9 cellular contexts compared by ENCODE assay signal in the genomic region with DNA sequence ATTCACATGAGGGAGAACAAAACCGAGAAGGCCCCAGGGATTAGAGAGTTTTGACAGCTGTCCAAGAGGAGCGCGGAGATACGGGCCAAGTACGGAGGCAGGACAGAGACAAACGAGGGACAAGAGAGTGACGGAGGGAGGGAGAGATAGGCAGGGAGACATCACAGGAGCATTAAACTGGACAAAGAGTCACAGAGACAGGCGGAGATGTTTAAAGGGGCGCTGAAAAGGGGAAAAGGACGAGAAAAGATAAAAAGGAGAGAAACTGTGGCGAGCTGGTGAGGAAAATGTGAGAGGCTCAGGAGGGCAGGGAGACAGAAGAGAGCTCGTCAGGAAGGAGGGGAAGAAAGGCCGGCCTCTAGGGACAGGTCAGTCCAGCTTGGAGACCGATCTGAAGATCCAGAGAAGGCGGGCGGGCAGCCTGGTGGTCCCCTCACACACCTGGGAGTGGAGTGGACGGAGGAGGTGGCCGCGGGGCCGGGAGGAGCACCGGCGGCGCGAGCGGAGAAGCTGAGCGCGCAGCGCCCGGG. TPM values are rescaled to one million over a fixed set of nuclear protein-coding genes. Genes with fewer than 3 reads are reported as not detected.
DNase-seq lines count a peak whose midpoint lies in the region; ATAC-seq, FAIRE-seq and TF ChIP-seq lines count a peak whose summit lies in the region.
"Had no signal": no experiment of that assay in that cellular context is flagged by ENCODE, and none has a peak within 500 bp of the region (broad histone marks: within the 10 kb centered on the region; RNA-seq: fewer than 3 reads in every experiment).

No MANE protein-coding gene starts in this region.

- intact Hi-C loops in activated naive CD4-positive, alpha-beta T cell treated with anti-CD3 and anti-CD28 coated beads for 36 hours (cut with micrococcal nuclease), result loop anchor here (5.0 kb wide), 1 partner anchor 70 kb away; the partner anchor contains the start of gene CCDC14

- no peak overlapping the region for H2BK120ac ChIP-seq in mesendoderm (ENCODE audit: low read depth, low read length)

- H3K4me2 ChIP-seq in mesendoderm (ENCODE audit: low read length), result peak overlapping the region; percentile 73

- CTCF ChIA-PET in activated naive CD4-positive, alpha-beta T cell treated with anti-CD3 and anti-CD28 coated beads for 36 hours (lab: Charles Lee), result interaction anchor here (0.5 to 1.6 kb wide), 11 partner anchors 9 to 1982 kb away, joined by 3 to 7 read pairs (median 4); no protein-coding TSS in a partner anchor

- H2AK5ac ChIP-seq in mesendoderm (ENCODE audit: low read length), result no peak overlapping the region

- peaks cover 11% of the 10 kb centered on the region for H3K4me1 Mint-ChIP-seq in activated naive CD4-positive, alpha-beta T cell treated with anti-CD3 and anti-CD28 coated beads for 36 hours (ENCODE audit: low read depth)

- H3K27ac ChIP-seq in ectodermal cell (ENCODE audit: insufficient read depth, low read depth, low read length, poor library complexity, severe bottlenecking) (peak overlapping the region; percentile 79), mesendoderm (ENCODE audit: low read depth, low read length) (no peak overlapping the region), upper lobe of left lung (peak overlapping the region; percentile 70 to 92 (median 78))

- peak in 1 of 2 donors; percentile 6 for ATAC-seq in upper lobe of left lung (ENCODE audit: low FRiP score in 2 of 2)

- H3K56ac ChIP-seq in mesendoderm (ENCODE audit: low read length), result peak overlapping the region; percentile 93

- H3K18ac ChIP-seq in mesendoderm (ENCODE audit: low read length), result peak overlapping the region; percentile 78

- peak overlapping the region; percentile 66 for H3K4me3 ChIP-seq in NT2/D1 (ENCODE audit: insufficient read length, low read depth)
- H3K4me3 ChIP-seq in ectodermal cell (ENCODE audit: insufficient read depth, low read depth, low read length), result peak overlapping the region; percentile 79
- peak overlapping the region; percentile 43 for H3K4me3 ChIP-seq in mesendoderm (ENCODE audit: low read length)
- H3K4me3 ChIP-seq in upper lobe of left lung, result peak overlapping the region; percentile 70 to 80 (median 75)

- no peaks in the 10 kb centered on the region for H3K79me1 ChIP-seq in mesendoderm (ENCODE audit: low read length)

- WGBS in ectodermal cell, 2 experiments, result 1% methylated on average over 29 of the region's 29 CpGs
- WGBS in mesendoderm (ENCODE audit: extremely low coverage, insufficient coverage, low lambda C conversion rate), result no CpG with 5 or more reads among the region's 29 CpGs
- WGBS in upper lobe of left lung, 2 donors, result 19 to 20% methylated on average over 26 to 29 of the region's 29 CpGs

- H3K9ac ChIP-seq in NT2/D1 (ENCODE audit: insufficient read length, low read depth), result peak overlapping the region; percentile 88
- peak overlapping the region; percentile 84 for H3K9ac ChIP-seq in mesendoderm (ENCODE audit: low read length)

- DNase-seq in activated naive CD4-positive, alpha-beta T cell treated with anti-CD3 and anti-CD28 coated beads for 36 hours, result no peak
- no peak for DNase-seq in activated naive CD4-positive, alpha-beta T cell treated with Interleukin-2 at 50 U/mL for 16 hours
- DNase-seq in NT2/D1 (ENCODE audit: low read depth, low spot score) (no peak), mesendoderm (peak; percentile 43), upper lobe of left lung (no peak), GM12892 (ENCODE audit: insufficient read length) (no peak), KBM-7 (no peak)

- H3K36me3 Mint-ChIP-seq in activated naive CD4-positive, alpha-beta T cell treated with anti-CD3 and anti-CD28 coated beads for 36 hours (ENCODE audit: low read depth), result no peaks in the 10 kb centered on the region

- no peaks in the 10 kb centered on the region for H3K79me2 ChIP-seq in mesendoderm (ENCODE audit: control insufficient read depth, insufficient read depth, low read length)

- H3K36me3 ChIP-seq in NT2/D1 (ENCODE audit: insufficient read depth, insufficient read length, low read length) (no peaks in the 10 kb centered on the region), ectodermal cell (ENCODE audit: control insufficient read depth, insufficient read depth, low read length) (no peaks in the 10 kb centered on the region), mesendoderm (ENCODE audit: control insufficient read depth, insufficient read depth, low read length) (no peaks in the 10 kb centered on the region), upper lobe of left lung (no peaks in the 10 kb centered on the region)

- H3K27me3 Mint-ChIP-seq in activated naive CD4-positive, alpha-beta T cell treated with anti-CD3 and anti-CD28 coated beads for 36 hours (ENCODE audit: low read depth), result peaks cover 50% of the 10 kb centered on the region

- H4K5ac ChIP-seq in mesendoderm (ENCODE audit: low read length), result no peak overlapping the region

- no peak for TF ChIP-seq EP300 in upper lobe of left lung (IDR thresholded peaks at IDR 0.05)

- H2BK15ac ChIP-seq in mesendoderm (replicated peaks; ENCODE audit: low read depth), result no peak overlapping the region

- peaks cover 34% of the 10 kb centered on the region for H3K27me3 ChIP-seq in NT2/D1 (ENCODE audit: insufficient read depth, insufficient read length)
- H3K27me3 ChIP-seq in ectodermal cell (ENCODE audit: control insufficient read depth, insufficient read depth, low read length, poor library complexity, severe bottlenecking), result peaks cover 24% of the 10 kb centered on the region
- H3K27me3 ChIP-seq in mesendoderm (ENCODE audit: insufficient read depth, low read length, poor library complexity), result peaks cover 10% of the 10 kb centered on the region
- H3K27me3 ChIP-seq in upper lobe of left lung, result peaks cover 0 to 21% (median 10%) of the 10 kb centered on the region in 4 donors

- H3K9me3 Mint-ChIP-seq in activated naive CD4-positive, alpha-beta T cell treated with anti-CD3 and anti-CD28 coated beads for 36 hours, result no peaks in the 10 kb centered on the region

- peak overlapping the region; percentile 70 for H3K4ac ChIP-seq in mesendoderm (ENCODE audit: low read depth, low read length)

- peak overlapping the region; percentile 68 for H3K4me3 Mint-ChIP-seq in activated naive CD4-positive, alpha-beta T cell treated with anti-CD3 and anti-CD28 coated beads for 36 hours

- peaks cover 2% of the 10 kb centered on the region for H3K4me1 ChIP-seq in NT2/D1 (ENCODE audit: insufficient read depth, insufficient read length)
- peaks cover 9% of the 10 kb centered on the region for H3K4me1 ChIP-seq in ectodermal cell (ENCODE audit: control insufficient read depth, insufficient read depth, low read length)
- peaks cover 2% of the 10 kb centered on the region for H3K4me1 ChIP-seq in mesendoderm (ENCODE audit: control insufficient read depth, low read depth, low read length)
- peaks cover 10 to 22% (median 12%) of the 10 kb centered on the region in 4 donors for H3K4me1 ChIP-seq in upper lobe of left lung

- no peak overlapping the region for H4K8ac ChIP-seq in mesendoderm (ENCODE audit: low read depth, low read length)

- no peak overlapping the region for H3K27ac Mint-ChIP-seq in activated naive CD4-positive, alpha-beta T cell treated with anti-CD3 and anti-CD28 coated beads for 36 hours

- no peak for FAIRE-seq in GM12892 (lab: Jason Lieb, UNC)

- H3K23ac ChIP-seq in mesendoderm (ENCODE audit: low read length), result no peak overlapping the region

- H3K9me3 ChIP-seq in NT2/D1 (ENCODE audit: insufficient read depth, low read length) (0 out of 2 replicates have a peak, but pooled peaks cover 5% of the 10 kb centered on the region), ectodermal cell (ENCODE audit: control insufficient read depth, low read length) (no peaks in the 10 kb centered on the region), upper lobe of left lung (no peaks in the 10 kb centered on the region)

- TF ChIP-seq POLR2A in upper lobe of left lung (IDR thresholded peaks at IDR 0.05), result peak in 1 of 4 donors; percentile 1
- TF ChIP-seq POLR2A in GM12892 (IDR thresholded peaks at IDR 0.05; ENCODE audit: low read depth, low read length), result no peak

- no peak for TF ChIP-seq CTCF in upper lobe of left lung (IDR thresholded peaks at IDR 0.05)

- peak overlapping the region; percentile 18 for H2BK5ac ChIP-seq in mesendoderm (ENCODE audit: low read length)

- in situ Hi-C loops in KBM-7 (cut with MboI; ENCODE audit: low pct_unique_long_range_greater_than_20kb, low sequenced_read_pairs), result no loop called here

RNA-seq across cellular contexts. Expression of gene KALRN, which starts 0.8 kb away (rescaled TPM):
- 1 to 10 TPM; 8.1 to 8.9 TPM for total RNA-seq in activated naive CD4-positive, alpha-beta T cell treated with anti-CD3 and anti-CD28 coated beads for 36 hours
- polyA plus RNA-seq in ectodermal cell (2013, experiment 1 of 4), result 12.9 TPM
- polyA plus RNA-seq in ectodermal cell (2013, experiment 2 of 4), result 15.7 TPM
- 8.8 TPM for polyA plus RNA-seq in ectodermal cell (2013, experiment 3 of 4)
- polyA plus RNA-seq in ectodermal cell (2013, experiment 4 of 4), result 11.7 TPM
- polyA plus RNA-seq in mesendoderm (2013, experiment 1 of 2), result 6.2 TPM
- 5.8 TPM for polyA plus RNA-seq in mesendoderm (2013, experiment 2 of 2)
- 10 to 100 TPM; 17.3 to 25.1 (median 21.7) TPM for total RNA-seq in upper lobe of left lung
- polyA plus RNA-seq in GM12892 (2012; ENCODE audit: missing spikeins), result 2.9 TPM

RNA-seq across cellular contexts. Expression of gene ROPN1, which starts 40.5 kb away (rescaled TPM):
- not detected for total RNA-seq in activated naive CD4-positive, alpha-beta T cell treated with anti-CD3 and anti-CD28 coated beads for 36 hours
- 0.70 TPM for polyA plus RNA-seq in ectodermal cell (2013, experiment 1 of 4)
- polyA plus RNA-seq in ectodermal cell (2013, experiment 2 of 4), result not detected
- not detected for polyA plus RNA-seq in ectodermal cell (2013, experiment 3 of 4)
- not detected for polyA plus RNA-seq in ectodermal cell (2013, experiment 4 of 4)
- 0.08 TPM for polyA plus RNA-seq in mesendoderm (2013, experiment 1 of 2)
- 0.13 TPM for polyA plus RNA-seq in mesendoderm (2013, experiment 2 of 2)
- total RNA-seq in upper lobe of left lung, result not detected
- not detected for polyA plus RNA-seq in GM12892 (2012; ENCODE audit: missing spikeins)
- total RNA-seq: dermis microvascular lymphatic vessel endothelial cell had no signal
